10 cellular contexts compared by ENCODE assay signal in genomic region chr14:61598980-61599379, GRCh38.
A peak's percentile ranks its signal among the peaks of the same experiment; 100 is the strongest.
DNase-seq lines count a peak whose midpoint lies in the region; TF ChIP-seq lines count a peak whose summit lies in the region.
"Had no signal": no experiment of that assay in that cellular context is flagged by ENCODE, and none has a peak within 500 bp of the region (broad histone marks: within the 10 kb centered on the region; RNA-seq: fewer than 3 reads in every experiment).

No MANE protein-coding gene starts in this region.

- WGBS in endodermal cell (ENCODE audit: insufficient coverage in 1 of 2, insufficient read length in 1 of 2), 2 experiments = 60% methylated on average over 1 of the region's 1 CpG; no CpG with 5 or more reads in 1 of the 2 experiments

- H3K4me3 Mint-ChIP-seq in endodermal cell = no peak overlapping the region

- H3K9ac ChIP-seq in endodermal cell (ENCODE audit: extremely low read depth, low read length, poor library complexity, severe bottlenecking) (no peak overlapping the region), skeletal muscle satellite cell (ENCODE audit: low read depth, low read length) (peak overlapping the region; percentile 52)
- H3K9ac ChIP-seq: KMS-11 had no signal

- TF ChIP-seq CTCF in endodermal cell (conservative IDR thresholded peaks at IDR 0.05) = no peak

- no peaks in the 10 kb centered on the region for H3K9me3 Mint-ChIP-seq in endodermal cell

- H3K27ac Mint-ChIP-seq in endodermal cell = peak overlapping the region; percentile 24

- H3K4me1 Mint-ChIP-seq in endodermal cell = peaks cover 34% of the 10 kb centered on the region

- H3K4me2 ChIP-seq in skeletal muscle satellite cell (ENCODE audit: low read length) = peak overlapping the region; percentile 1
- H3K4me2 ChIP-seq: KMS-11 had no signal

- DNase-seq in NCI-H526 treated with DMSO at 0.1 percent for 48 hours (lab: John Stamatoyannopoulos, UW) (peak; percentile 5), NCI-H526 (lab: John Stamatoyannopoulos, UW) (no peak), M059J (ENCODE audit: low read depth) (peak; percentile 58), endodermal cell (no peak), D341Med (ENCODE audit: low spot score) (no peak), MV-4-11 (lab: John Stamatoyannopoulos, UW) (no peak), activated T-cell treated with anti-CD3 and anti-CD28 coated beads for 4 hours (no peak)
- DNase-seq: cerebellar nuclear complex had no signal

- H3K4me1 ChIP-seq in endodermal cell (ENCODE audit: control insufficient read depth, insufficient read depth, low read length) = peaks cover 12% of the 10 kb centered on the region
- peaks cover 62% of the 10 kb centered on the region for H3K4me1 ChIP-seq in skeletal muscle satellite cell (ENCODE audit: control insufficient read depth, insufficient read depth, low read length)

- H3K27me3 ChIP-seq in endodermal cell (ENCODE audit: control insufficient read depth, insufficient read depth, low read length, poor library complexity, severe bottlenecking) (no peaks in the 10 kb centered on the region), skeletal muscle satellite cell (ENCODE audit: control insufficient read depth, insufficient read depth, low read length) (no peaks in the 10 kb centered on the region)

- H3K27ac ChIP-seq in endodermal cell (ENCODE audit: low read depth, low read length) = no peak overlapping the region
- H3K27ac ChIP-seq: KMS-11 had no signal

- H3K4me3 ChIP-seq in endodermal cell (ENCODE audit: low read length) (no peak overlapping the region), skeletal muscle satellite cell (ENCODE audit: low read length) (no peak overlapping the region)

- no peaks in the 10 kb centered on the region for H3K36me3 ChIP-seq in endodermal cell (ENCODE audit: control insufficient read depth, insufficient read depth, low read length)
- no peaks in the 10 kb centered on the region for H3K36me3 ChIP-seq in skeletal muscle satellite cell (ENCODE audit: insufficient read depth, low read length)

- H3K27me3 Mint-ChIP-seq in endodermal cell (ENCODE audit: insufficient read depth) = no peaks in the 10 kb centered on the region

- H3K9me3 ChIP-seq in endodermal cell (ENCODE audit: control insufficient read depth, low read length) = no peaks in the 10 kb centered on the region
- no peaks in the 10 kb centered on the region for H3K9me3 ChIP-seq in skeletal muscle satellite cell (replicated peaks; ENCODE audit: low read length)

- no peaks in the 10 kb centered on the region for H3K36me3 Mint-ChIP-seq in endodermal cell (ENCODE audit: low read depth)

Comparison
In these comparisons a context has a peak if more than half of its experiments do, and no peak if none do; other contexts are left out.
1. DNase-seq: peak in NCI-H526 treated with DMSO at 0.1 percent for 48 hours (single experiment) and M059J (single experiment); none in NCI-H526 (0 of 2), endodermal cell (single experiment), D341Med (single experiment), MV-4-11 (single experiment) and activated T-cell treated with anti-CD3 and anti-CD28 coated beads for 4 hours (single experiment).